1 cellular context compared by ENCODE assay signal in genomic region chr12:46519407-46519806, GRCh38.
TF ChIP-seq lines count a peak whose summit lies in the region.

No MANE protein-coding gene starts in this region.

TF ChIP-seq in HepG2, 621 proteins besides CTCF, POLR2A, EP300 and RAD21 (continued from another document and continues in another):
- TF ChIP-seq ZNF331 (CRISPR knock-in tag; IDR thresholded peaks at IDR 0.05) (peak; percentile 43; the same call in 1 of the 2 replicates), HOMEZ (CRISPR knock-in tag; IDR thresholded peaks at IDR 0.05; ENCODE audit: low read depth) (peak; percentile 88; the same call in 1 of the 2 replicates), KDM6A (CRISPR knock-in tag; IDR thresholded peaks at IDR 0.05; ENCODE audit: low read depth) (peak; percentile 65; the same call in 1 of the 2 replicates), GATAD2A (CRISPR knock-in tag; IDR thresholded peaks at IDR 0.05) (peak; percentile 80), KIAA2018 (CRISPR knock-in tag; IDR thresholded peaks at IDR 0.05; ENCODE audit: borderline replicate concordance) (no peak), RXRB (CRISPR knock-in tag; IDR thresholded peaks at IDR 0.05; ENCODE audit: borderline replicate concordance) (peak; percentile 95), ZNF329 (CRISPR knock-in tag; IDR thresholded peaks at IDR 0.05; ENCODE audit: low read depth) (no peak), SOX6 (IDR thresholded peaks at IDR 0.05) (no peak), SOX6 (CRISPR knock-in tag; IDR thresholded peaks at IDR 0.05) (peak; percentile 80), RARA (CRISPR knock-in tag; IDR thresholded peaks at IDR 0.05) (peak; percentile 72), THRA (CRISPR knock-in tag; IDR thresholded peaks at IDR 0.05; ENCODE audit: borderline replicate concordance) (peak; percentile 97), ARID5B (CRISPR knock-in tag; IDR thresholded peaks at IDR 0.05) (peak; percentile 77), NCOA1 (CRISPR knock-in tag; IDR thresholded peaks at IDR 0.05) (no peak), NR2F2 (IDR thresholded peaks at IDR 0.05; ENCODE audit: borderline replicate concordance, low read depth) (peak; percentile 62; the same call in 1 of the 2 replicates), ZNF281 (CRISPR knock-in tag; IDR thresholded peaks at IDR 0.05; ENCODE audit: borderline replicate concordance) (peak; percentile 74; the same call in 1 of the 2 replicates), ZNF609 (CRISPR knock-in tag; IDR thresholded peaks at IDR 0.05; ENCODE audit: borderline replicate concordance) (peak; percentile 55; the same call in 1 of the 2 replicates), ZNF441 (CRISPR knock-in tag; IDR thresholded peaks at IDR 0.05; ENCODE audit: borderline replicate concordance) (0 out of 2 replicates have a peak, but pooled peaks have one; percentile 40), ZNF670 (CRISPR knock-in tag; IDR thresholded peaks at IDR 0.05; ENCODE audit: borderline replicate concordance) (0 out of 2 replicates have a peak, but pooled peaks have one; percentile 58), NR0B2 (CRISPR knock-in tag; IDR thresholded peaks at IDR 0.05) (no peak), SOX5 (CRISPR knock-in tag; IDR thresholded peaks at IDR 0.05; ENCODE audit: borderline replicate concordance) (peak; percentile 49; the same call in 1 of the 2 replicates), ARNTL (CRISPR knock-in tag; IDR thresholded peaks at IDR 0.05) (no peak), ZNF18 (CRISPR knock-in tag; IDR thresholded peaks at IDR 0.05; ENCODE audit: insufficient replicate concordance) (no peak), PHF21A (CRISPR knock-in tag; IDR thresholded peaks at IDR 0.05) (0 out of 2 replicates have a peak, but pooled peaks have one; percentile 25), ZMYM2 (CRISPR knock-in tag; IDR thresholded peaks at IDR 0.05) (peak; percentile 64), PHB2 (IDR thresholded peaks at IDR 0.05; ENCODE audit: partially characterized antibody) (no peak), CEBPG (CRISPR knock-in tag; IDR thresholded peaks at IDR 0.05) (0 out of 2 replicates have a peak, but pooled peaks have one; percentile 12), ZSCAN29 (CRISPR knock-in tag; conservative IDR thresholded peaks at IDR 0.05) (no peak)
